20 cellular contexts compared by ENCODE assay signal in genomic region chr10:121261665-121262064, GRCh38.
"Had no signal": no experiment of that assay in that cellular context is flagged by ENCODE, and none has a peak within 500 bp of the region (broad histone marks: within the 10 kb centered on the region; RNA-seq: fewer than 3 reads in every experiment).

No MANE protein-coding gene starts in this region.

- H3K27ac Mint-ChIP-seq: mesothelial cell of epicardium; naive thymus-derived CD4-positive, alpha-beta T cell had no signal

- H3K4me3 Mint-ChIP-seq: mesothelial cell of epicardium; naive thymus-derived CD4-positive, alpha-beta T cell had no signal

- H3K9me3 ChIP-seq: esophagus squamous epithelium, gastrocnemius medialis, heart right ventricle, left lung, lower lobe of right lung, mucosa of descending colon had no signal

- ATAC-seq: gastrocnemius medialis; heart right ventricle; left cardiac atrium; left lung; left ventricle myocardium superior; lower lobe of right lung; naive thymus-derived CD4-positive, alpha-beta T cell had no signal

- H3K4me3 ChIP-seq: coronary artery, dorsolateral prefrontal cortex, esophagus squamous epithelium, gastrocnemius medialis, heart right ventricle, left lung, lower lobe of right lung, mucosa of descending colon had no signal

- H3K27me3 ChIP-seq: dorsolateral prefrontal cortex, esophagus squamous epithelium, gastrocnemius medialis, left lung had no signal

- H3K4me1 Mint-ChIP-seq: naive thymus-derived CD4-positive, alpha-beta T cell had no signal

- H3K36me3 ChIP-seq: esophagus squamous epithelium, gastrocnemius medialis, heart right ventricle, left lung, lower lobe of right lung had no signal

- H3K27me3 Mint-ChIP-seq: naive thymus-derived CD4-positive, alpha-beta T cell had no signal

- DNase-seq: dermis blood vessel endothelial cell; dorsolateral prefrontal cortex; effector CD4-positive, alpha-beta T cell; effector memory CD4-positive, alpha-beta T cell; esophagus squamous epithelium; foreskin fibroblast; foreskin melanocyte; gastrocnemius medialis; glutamatergic neuron; heart right ventricle; hippocampal formation; left cardiac atrium; left lung; left ventricle myocardium superior; lower lobe of right lung; mesenchymal stem cell; mucosa of descending colon; naive thymus-derived CD4-positive, alpha-beta T cell had no signal

- H3K36me3 Mint-ChIP-seq: mesothelial cell of epicardium; naive thymus-derived CD4-positive, alpha-beta T cell had no signal

- H3K27ac ChIP-seq: coronary artery, dorsolateral prefrontal cortex, esophagus squamous epithelium, gastrocnemius medialis, heart right ventricle, left lung, lower lobe of right lung had no signal

- H3K4me1 ChIP-seq: gastrocnemius medialis, heart right ventricle, left lung had no signal
